8 cellular contexts compared by ENCODE assay signal in the genomic region with DNA sequence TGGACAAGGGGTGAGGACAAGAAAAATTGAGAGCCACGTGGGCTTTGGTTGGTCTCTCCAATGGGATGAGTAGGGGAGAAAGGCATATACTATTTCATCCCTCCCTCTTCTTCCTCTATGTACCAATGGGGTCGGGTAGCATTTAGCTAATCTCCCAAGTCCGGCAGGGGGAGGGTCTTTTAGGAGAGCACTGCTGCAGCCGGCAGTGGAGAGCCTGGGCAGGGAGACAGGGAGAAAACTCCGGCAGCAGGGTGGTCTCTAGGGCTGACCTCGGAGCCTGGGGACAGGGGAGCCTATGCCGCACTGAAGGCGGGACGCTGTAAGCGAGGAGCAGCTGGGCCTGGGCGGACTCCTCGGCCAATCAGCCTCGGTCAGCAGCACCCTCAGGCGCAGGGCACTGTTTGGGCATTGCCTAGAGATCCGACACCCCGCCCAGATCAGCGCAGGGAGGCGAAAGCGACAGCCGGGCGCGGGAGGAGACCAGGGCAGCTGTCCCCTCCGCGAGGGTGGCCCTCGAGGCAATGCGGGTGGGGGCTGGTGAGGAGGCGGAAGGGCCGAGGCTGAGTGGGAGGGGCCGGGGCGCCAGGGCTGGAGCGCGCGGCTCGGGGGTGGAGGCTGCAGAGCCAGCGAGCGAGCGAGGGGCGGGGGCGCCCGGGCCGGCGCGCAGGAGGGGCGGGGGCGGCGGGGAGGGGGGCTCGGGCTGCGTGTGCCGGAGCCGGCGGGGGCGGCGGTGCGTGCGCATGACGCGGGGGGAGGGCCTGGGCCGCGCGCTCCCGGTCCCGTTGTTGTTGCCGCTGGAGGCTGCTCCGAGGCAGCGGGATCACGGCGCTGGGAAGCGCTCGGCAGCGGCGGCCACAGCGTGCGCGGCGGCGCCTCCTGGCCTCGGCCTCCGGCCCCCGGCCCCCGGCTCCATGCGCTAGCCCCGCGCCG. TPM values are rescaled to one million over a fixed set of nuclear protein-coding genes. Genes with fewer than 3 reads are reported as not detected.
DNase-seq lines count a peak whose midpoint lies in the region; ATAC-seq and TF ChIP-seq lines count a peak whose summit lies in the region.

A gene (plus strand): TSS at position 785 of the 930 bp plus-strand sequence. CDS start 267 bp downstream, outside the sequence.

- peak within 1 kb of the TSS; percentile 89 for H3K4me3 Mint-ChIP-seq in activated CD4-positive, alpha-beta memory T cell treated with anti-CD3 and anti-CD28 coated beads, Interleukin-2, amount 10 ng/mL, durations not matched to agents 7 days and 5 days

- H3K4me3 ChIP-seq in BJ (ENCODE audit: low read depth, low read length), result peak within 1 kb of the TSS; percentile 91
- peak within 1 kb of the TSS; percentile 93 for H3K4me3 ChIP-seq in lower lobe of right lung

- H3K9me3 ChIP-seq in lower lobe of right lung, result no peaks in the 10 kb centered on the region

- DNase-seq in BJ (ENCODE audit: low read depth), result no peak
- peak; percentile 63 for DNase-seq in NCI-H748 treated with DMSO at 0.1 percent for 48 hours (lab: John Stamatoyannopoulos, UW)
- peak; percentile 63 for DNase-seq in activated CD4-positive, alpha-beta memory T cell treated with anti-CD3 and anti-CD28 coated beads, Interleukin-2, amount 10 ng/mL, durations not matched to agents 7 days and 5 days
- peak; percentile 31 for DNase-seq in effector CD8-positive, alpha-beta T cell (lab: John Stamatoyannopoulos, UW)
- peak; percentile 95 for DNase-seq in lower lobe of right lung
- DNase-seq in stimulated activated CD4-positive, alpha-beta T cell treated with anti-CD3 and anti-CD28 coated beads, Interleukin-4, amount 100 ng/mL, for 4 hours, result peak; percentile 60 to 67

- peak within 1 kb of the TSS; percentile 88 for H3K27ac ChIP-seq in lower lobe of right lung

- peaks cover 39% of the 10 kb centered on the region for H3K4me1 Mint-ChIP-seq in activated CD4-positive, alpha-beta memory T cell treated with anti-CD3 and anti-CD28 coated beads, Interleukin-2, amount 10 ng/mL, durations not matched to agents 7 days and 5 days

- POLR2A ChIA-PET in BJ (lab: Charles Lee), result no interaction called here
- POLR2A ChIA-PET in activated CD4-positive, alpha-beta memory T cell treated with anti-CD3 and anti-CD28 coated beads, Interleukin-2, amount 10 ng/mL, durations not matched to agents 7 days and 5 days (lab: Charles Lee), result interaction anchor here (0.9 to 1.2 kb wide), 3 partner anchors 49 to 72 kb away, joined by 3 to 5 read pairs (median 3); no protein-coding TSS in a partner anchor

- H3K9me3 Mint-ChIP-seq in activated CD4-positive, alpha-beta memory T cell treated with anti-CD3 and anti-CD28 coated beads, Interleukin-2, amount 10 ng/mL, durations not matched to agents 7 days and 5 days, result no peaks in the 10 kb centered on the region

- TF ChIP-seq CTCF in BJ (IDR thresholded peaks at IDR 0.05; ENCODE audit: insufficient read depth, low read depth, low read length) (no peak), lower lobe of right lung (IDR thresholded peaks at IDR 0.05) (no peak)

- CTCF ChIA-PET in BJ (lab: Yijun Ruan, JAX), result interaction anchor here (0.9 to 12.9 kb wide), 5 partner anchors 9 to 72 kb away, joined by 4 to 143 read pairs (median 4); no protein-coding TSS in a partner anchor
- CTCF ChIA-PET in activated CD4-positive, alpha-beta memory T cell treated with anti-CD3 and anti-CD28 coated beads, Interleukin-2, amount 10 ng/mL, durations not matched to agents 7 days and 5 days (lab: Charles Lee), result interaction anchor here (0.5 to 1.7 kb wide), 5 partner anchors 9 to 218 kb away, joined by 3 to 5 read pairs (median 4); a partner anchor contains a TSS

- H3K27me3 ChIP-seq in BJ (ENCODE audit: control insufficient read depth, insufficient read depth, low read length) (no peaks in the 10 kb centered on the region), lower lobe of right lung (ENCODE audit: low read depth) (no peaks in the 10 kb centered on the region)

- TF ChIP-seq POLR2A in GM19099 (IDR thresholded peaks at IDR 0.05; ENCODE audit: extremely low read depth, insufficient read length, low read depth), result peak; percentile 75

- peak within 1 kb of the TSS; percentile 69 for H3K27ac Mint-ChIP-seq in activated CD4-positive, alpha-beta memory T cell treated with anti-CD3 and anti-CD28 coated beads, Interleukin-2, amount 10 ng/mL, durations not matched to agents 7 days and 5 days

- peaks cover 69% of the 10 kb centered on the region for H3K4me1 ChIP-seq in lower lobe of right lung

- H3K27me3 Mint-ChIP-seq in activated CD4-positive, alpha-beta memory T cell treated with anti-CD3 and anti-CD28 coated beads, Interleukin-2, amount 10 ng/mL, durations not matched to agents 7 days and 5 days, result peaks cover 10% of the 10 kb centered on the region

- H3K36me3 Mint-ChIP-seq in activated CD4-positive, alpha-beta memory T cell treated with anti-CD3 and anti-CD28 coated beads, Interleukin-2, amount 10 ng/mL, durations not matched to agents 7 days and 5 days (ENCODE audit: low read depth), result peaks cover 4% of the 10 kb centered on the region

- intact Hi-C loops in lower lobe of right lung (cut with DNase I), result no loop called here

- ATAC-seq in HG03354 (IDR thresholded peaks at IDR 0.05; ENCODE audit: poor library complexity, severe bottlenecking, unreplicated experiment), result peak; percentile 46
- ATAC-seq in lower lobe of right lung, result peak; percentile 65 to 83

- no peaks in the 10 kb centered on the region for H3K36me3 ChIP-seq in BJ (ENCODE audit: control insufficient read depth, insufficient read depth, low read length)
- H3K36me3 ChIP-seq in lower lobe of right lung, result no peaks in the 10 kb centered on the region

RNA-seq across cellular contexts. Expression of the gene that starts here (rescaled TPM):
- 43.9 and 52.1 TPM in 2 replicates for polyA plus RNA-seq in BJ (2011; rRNA removed)
- 47.5 and 61.8 TPM in 2 replicates for polyA minus RNA-seq in BJ (2011; rRNA and poly(A)+ RNA removed)
- 10 to 100 TPM; 30.1 to 31.5 TPM for total RNA-seq in activated CD4-positive, alpha-beta memory T cell treated with anti-CD3 and anti-CD28 coated beads, Interleukin-2, amount 10 ng/mL, durations not matched to agents 7 days and 5 days
- 157 TPM for total RNA-seq in lower lobe of right lung
